In genomic region chr1:80212021-80212420, GRCh38 we compare ENCODE assay signal across 17 cellular contexts.
DNase-seq lines count a peak whose midpoint lies in the region; ATAC-seq and TF ChIP-seq lines count a peak whose summit lies in the region.
"Had no signal": no experiment of that assay in that cellular context is flagged by ENCODE, and none has a peak within 500 bp of the region (broad histone marks: within the 10 kb centered on the region; RNA-seq: fewer than 3 reads in every experiment).

No MANE protein-coding gene starts in this region.

- H3K9me3 ChIP-seq in SK-N-MC (ENCODE audit: low read depth, low read length) (no peaks in the 10 kb centered on the region), fibroblast of lung (ENCODE audit: control insufficient read depth, insufficient read depth, low read depth, low read length) (no peaks in the 10 kb centered on the region)
- H3K9me3 ChIP-seq: Caco-2, SJSA1 had no signal

- no peaks in the 10 kb centered on the region for H3K79me2 ChIP-seq in fibroblast of lung (ENCODE audit: control insufficient read depth, insufficient read depth, low read length)

- H3K4me1 ChIP-seq in fibroblast of lung (ENCODE audit: control insufficient read depth, extremely low read depth, insufficient read depth, low read length): no peaks in the 10 kb centered on the region
- H3K4me1 ChIP-seq: Caco-2, SJSA1 had no signal

- TF ChIP-seq CTCF in fibroblast of lung (conservative IDR thresholded peaks at IDR 0.05 in 1 of 2, IDR thresholded peaks at IDR 0.05 in 1 of 2; ENCODE audit: low read depth in 1 of 2, low read length in 2 of 2): no peak

- no peaks in the 10 kb centered on the region for H3K36me3 ChIP-seq in SK-N-MC (ENCODE audit: insufficient read depth, low read length)
- no peaks in the 10 kb centered on the region for H3K36me3 ChIP-seq in fibroblast of lung (ENCODE audit: control insufficient read depth, insufficient read depth, low read length)
- H3K36me3 ChIP-seq: SJSA1 had no signal

- H3K4me2 ChIP-seq in fibroblast of lung (ENCODE audit: extremely low read depth, insufficient read depth, low read length): no peak overlapping the region

- H3K4me3 ChIP-seq in SK-N-MC (peak overlapping the region; percentile 81), fibroblast of lung (replicated peaks in 1 of 4; ENCODE audit: control extremely low read depth in 1 of 4, insufficient read depth in 1 of 4, low read depth in 3 of 4, low read length in 4 of 4) (no peak overlapping the region)
- H3K4me3 ChIP-seq: SJSA1 had no signal

- H4K20me1 ChIP-seq in fibroblast of lung (ENCODE audit: control insufficient read depth, extremely low read depth, insufficient read depth, low read length): no peaks in the 10 kb centered on the region

- H3K27me3 ChIP-seq in fibroblast of lung (ENCODE audit: control insufficient read depth, insufficient read depth, low read length): no peaks in the 10 kb centered on the region
- H3K27me3 ChIP-seq: SJSA1 had no signal

- H3K9ac ChIP-seq in SK-N-MC (ENCODE audit: insufficient read length) (peak overlapping the region; percentile 65), fibroblast of lung (ENCODE audit: insufficient read depth, low read length) (no peak overlapping the region)

- peak overlapping the region; percentile 98 for H3K27ac ChIP-seq in SK-N-MC
- no peak overlapping the region for H3K27ac ChIP-seq in fibroblast of lung (ENCODE audit: insufficient read depth, low read length)
- H3K27ac ChIP-seq: SJSA1 had no signal

- ATAC-seq in GM21786 (IDR thresholded peaks at IDR 0.05; ENCODE audit: unreplicated experiment): no peak
- ATAC-seq: HCT116 had no signal

- peak overlapping the region; percentile 8 for H2AFZ ChIP-seq in fibroblast of lung (ENCODE audit: low read length)

- DNase-seq in EL (peak; percentile 5), SK-N-MC (ENCODE audit: low read depth, low spot score) (peak; percentile 68), fibroblast of lung (ENCODE audit: low read depth in 2 of 2) (peak in 1 of 2 donors; percentile 40), renal cortical epithelial cell (ENCODE audit: low read depth) (peak; percentile 4), inferior parietal cortex (ENCODE audit: extremely low spot score) (no peak)
- no peak for DNase-seq in activated CD4-positive, alpha-beta T cell treated with anti-CD3 and anti-CD28 coated beads for 48 hours
- DNase-seq: ACHN; Caco-2; CD4-positive, CD25-positive, alpha-beta regulatory T cell; DMS153; KG1; NCI-H1436; NCI-H2029 treated with DMSO at 0.1 percent for 48 hours; NCI-H748 treated with DMSO at 0.1 percent for 48 hours had no signal

Comparison
In these comparisons a context has a peak if more than half of its experiments do, and no peak if none do; other contexts are left out.
1. DNase-seq: peak in EL (single experiment), SK-N-MC (single experiment) and renal cortical epithelial cell (single experiment); none in activated CD4-positive, alpha-beta T cell treated with anti-CD3 and anti-CD28 coated beads for 48 hours (single experiment) and inferior parietal cortex (single experiment).